19 cellular contexts compared by ENCODE assay signal in the genomic region with DNA sequence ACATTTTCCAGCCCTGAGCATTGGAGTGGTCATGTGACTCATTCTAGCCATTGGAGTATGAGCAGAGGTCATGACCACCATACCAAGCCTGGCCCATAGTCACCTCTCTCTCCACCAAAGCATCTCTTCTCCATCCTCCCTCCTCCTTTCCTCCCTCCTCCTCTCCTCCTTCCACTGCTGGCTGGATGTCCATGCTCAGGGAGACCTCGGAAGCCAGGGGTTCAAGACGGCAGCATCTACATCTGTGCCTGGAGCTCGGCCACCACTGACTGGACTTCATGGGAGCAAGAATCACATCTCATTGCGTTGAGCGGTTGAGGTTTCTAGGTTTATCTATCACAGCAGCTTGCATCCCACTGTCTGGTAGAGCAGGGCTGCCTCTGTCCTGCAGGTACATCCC.
A peak's percentile ranks its signal among the peaks of the same experiment; 100 is the strongest.
DNase-seq lines count a peak whose midpoint lies in the region; ATAC-seq and TF ChIP-seq lines count a peak whose summit lies in the region.
"Had no signal": no experiment of that assay in that cellular context is flagged by ENCODE, and none has a peak within 500 bp of the region (broad histone marks: within the 10 kb centered on the region; RNA-seq: fewer than 3 reads in every experiment).

No MANE protein-coding gene starts in this region.

- H3K36me3 ChIP-seq in Peyer's patch (no peaks in the 10 kb centered on the region), stomach (no peaks in the 10 kb centered on the region)
- H3K36me3 ChIP-seq: BE2C had no signal

- peaks cover 3% of the 10 kb centered on the region for H3K36me3 Mint-ChIP-seq in activated T-cell treated with anti-CD3 and anti-CD28 coated beads, Interleukin-2, amount 50 U/mL, for 4 hours (ENCODE audit: insufficient read depth)

- no peaks in the 10 kb centered on the region for H3K4me1 ChIP-seq in Peyer's patch
- H3K4me1 ChIP-seq in stomach, result no peaks in the 10 kb centered on the region
- H3K4me1 ChIP-seq: BE2C had no signal

- TF ChIP-seq EP300 in stomach (IDR thresholded peaks at IDR 0.05), result no peak

- DNase-seq in activated T-cell treated with anti-CD3 and anti-CD28 coated beads, Interleukin-2, amount 50 U/mL, for 1 hour, result peak; percentile 2
- DNase-seq in activated T-cell treated with anti-CD3 and anti-CD28 coated beads, Interleukin-2, amount 50 U/mL, for 4 hours, result no peak
- DNase-seq in Peyer's patch (peak in 2 of 3 donors; percentile 8 to 22), mesenteric fat pad (ENCODE audit: low spot score) (peak; percentile 35), stomach (peak; percentile 10), midbrain (lab: John Stamatoyannopoulos, UW) (no peak), NCI-H2171 (lab: John Stamatoyannopoulos, UW) (no peak)
- DNase-seq in activated CD8-positive, alpha-beta memory T cell treated with anti-CD3 and anti-CD28 coated beads, Interleukin-2, amount 50 U/mL, for 4 hours, result no peak
- DNase-seq: DND-41, GM23248, HCEC 1CT, NCI-H1417 treated with DMSO at 0.1 percent for 48 hours, NCI-H1930, NCI-H446, NCI-H748 treated with DMSO at 0.1 percent for 48 hours had no signal

- H3K4me3 ChIP-seq in Peyer's patch (no peak overlapping the region), stomach (no peak overlapping the region)
- H3K4me3 ChIP-seq: GM23248 had no signal

- H3K27ac ChIP-seq in Peyer's patch (no peak overlapping the region), stomach (no peak overlapping the region)
- H3K27ac ChIP-seq: 22Rv1, GM23248, RWPE1 had no signal

- WGBS in stomach, 5 donors, result 88 to 97% (median 92%) methylated on average over 5 of the region's 5 CpGs

- peaks cover 5% of the 10 kb centered on the region for H3K9me3 Mint-ChIP-seq in activated T-cell treated with anti-CD3 and anti-CD28 coated beads, Interleukin-2, amount 50 U/mL, for 4 hours

- H3K4me3 Mint-ChIP-seq in activated T-cell treated with anti-CD3 and anti-CD28 coated beads, Interleukin-2, amount 50 U/mL, for 4 hours, result no peak overlapping the region
- H3K4me3 Mint-ChIP-seq: CD8-positive, alpha-beta memory T cell had no signal

- TF ChIP-seq CTCF in Peyer's patch (IDR thresholded peaks at IDR 0.05) (no peak), stomach (IDR thresholded peaks at IDR 0.05) (no peak)

- ATAC-seq in activated T-cell treated with anti-CD3 and anti-CD28 coated beads, Interleukin-2, amount 50 U/mL, for 4 hours, result no peak

- H3K27me3 ChIP-seq in Peyer's patch (no peaks in the 10 kb centered on the region), stomach (peaks cover 0 to 19% (median 0%) of the 10 kb centered on the region in 3 donors)

- H3K9me3 ChIP-seq in Peyer's patch, result peaks cover 0 to 7% (median 3%) of the 10 kb centered on the region in 4 donors
- H3K9me3 ChIP-seq in stomach, result peaks cover 0 to 22% (median 17%) of the 10 kb centered on the region in 4 donors
- H3K9me3 ChIP-seq: BE2C had no signal

- H3K4me1 Mint-ChIP-seq in activated T-cell treated with anti-CD3 and anti-CD28 coated beads, Interleukin-2, amount 50 U/mL, for 4 hours (ENCODE audit: low read depth), result no peaks in the 10 kb centered on the region
- H3K4me1 Mint-ChIP-seq: CD8-positive, alpha-beta memory T cell had no signal

- TF ChIP-seq POLR2A in Peyer's patch (IDR thresholded peaks at IDR 0.05) (no peak), stomach (IDR thresholded peaks at IDR 0.05) (no peak)

- peaks cover 24% of the 10 kb centered on the region for H3K27me3 Mint-ChIP-seq in activated T-cell treated with anti-CD3 and anti-CD28 coated beads, Interleukin-2, amount 50 U/mL, for 4 hours (ENCODE audit: low read depth)

- intact Hi-C loops in stomach (cut with DNase I; ENCODE audit: low total_unique reads), result no loop called here

Comparison
In these comparisons a context has a peak if more than half of its experiments do, and no peak if none do; other contexts are left out.
1. DNase-seq: peak in activated T-cell treated with anti-CD3 and anti-CD28 coated beads, Interleukin-2, amount 50 U/mL, for 1 hour (single experiment), Peyer's patch (2 of 3), mesenteric fat pad (single experiment) and stomach (single experiment); none in activated T-cell treated with anti-CD3 and anti-CD28 coated beads, Interleukin-2, amount 50 U/mL, for 4 hours (single experiment), activated CD8-positive, alpha-beta memory T cell treated with anti-CD3 and anti-CD28 coated beads, Interleukin-2, amount 50 U/mL, for 4 hours (single experiment), midbrain (single experiment) and NCI-H2171 (single experiment).